In the genomic region with DNA sequence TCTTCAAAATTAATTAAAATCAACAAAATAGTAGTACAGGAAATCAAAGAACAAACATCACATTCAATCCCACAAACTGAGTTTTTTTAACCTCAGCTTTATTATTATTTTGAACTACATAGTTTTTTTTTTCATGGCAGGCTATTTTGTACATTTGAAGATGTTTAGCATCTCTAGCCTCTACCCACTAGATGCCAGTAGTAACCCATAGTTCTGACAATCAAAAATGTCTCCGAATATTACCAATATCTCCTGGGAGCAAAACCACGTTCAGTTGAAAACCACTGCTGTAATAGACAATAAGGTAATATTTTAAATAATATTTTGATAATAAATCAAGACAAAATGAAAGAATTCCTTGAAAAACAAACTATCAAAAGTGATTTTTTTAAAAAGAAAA, we compare ENCODE assay signal across 28 cellular contexts.
DNase-seq lines count a peak whose midpoint lies in the region; ATAC-seq, FAIRE-seq and TF ChIP-seq lines count a peak whose summit lies in the region.
"Had no signal": no experiment of that assay in that cellular context is flagged by ENCODE, and none has a peak within 500 bp of the region (broad histone marks: within the 10 kb centered on the region; RNA-seq: fewer than 3 reads in every experiment).

No MANE protein-coding gene starts in this region.

- H3K14ac ChIP-seq in H9 (ENCODE audit: insufficient read depth, low read length): no peak overlapping the region

- no peaks in the 10 kb centered on the region for H4K20me1 ChIP-seq in H9 (ENCODE audit: control insufficient read depth, insufficient read depth, insufficient read length)
- H4K20me1 ChIP-seq: BLaER1 treated with 17β-estradiol and CSF1 and Interleukin-3, amounts not matched to agents 10 nM and 100 nM had no signal

- ATAC-seq in HG03378 (IDR thresholded peaks at IDR 0.05; ENCODE audit: unreplicated experiment): no peak
- ATAC-seq: stimulated activated effector memory CD8-positive, alpha-beta T cell treated with anti-CD3 and anti-CD28 coated beads, Interleukin-12 subunit alpha, Interleukin-12 subunit beta, amount 100 ng/mL, for 72 hours had no signal

- POLR2A ChIA-PET in CD4-positive, alpha-beta memory T cell (lab: Charles Lee; ENCODE audit: partially characterized antibody): no interaction called here

- H3K79me1 ChIP-seq in H9 (ENCODE audit: insufficient read depth, low read depth, low read length, poor library complexity, severe bottlenecking): no peaks in the 10 kb centered on the region

- TF ChIP-seq CTCF in D721Med (IDR thresholded peaks at IDR 0.05; ENCODE audit: insufficient read depth, missing control alignments) (peak; percentile 45), H9 (conservative IDR thresholded peaks at IDR 0.05) (peak; percentile 48; the same call in 2 of the 3 replicates), VCaP (conservative IDR thresholded peaks at IDR 0.05) (peak; percentile 42), uterus (IDR thresholded peaks at IDR 0.05) (no peak)

- H3K4ac ChIP-seq in H9 (ENCODE audit: low read depth, low read length): no peak overlapping the region

- H3K56ac ChIP-seq in H9 (ENCODE audit: insufficient read length, low read depth, low read length): no peak overlapping the region

- no peaks in the 10 kb centered on the region for H3K4me1 ChIP-seq in H9 (ENCODE audit: insufficient read depth, low read length)
- no peaks in the 10 kb centered on the region for H3K4me1 ChIP-seq in uterus
- H3K4me1 ChIP-seq in CD4-positive, alpha-beta memory T cell (ENCODE audit: insufficient read depth, low read length): no peaks in the 10 kb centered on the region
- H3K4me1 ChIP-seq: BLaER1 treated with 17β-estradiol and CSF1 and Interleukin-3, amounts not matched to agents 10 nM and 100 nM; tibial nerve had no signal

- no peaks in the 10 kb centered on the region for H3K4me1 Mint-ChIP-seq in H9
- H3K4me1 Mint-ChIP-seq in CD4-positive, alpha-beta memory T cell: no peaks in the 10 kb centered on the region
- H3K4me1 Mint-ChIP-seq: activated naive CD8-positive, alpha-beta T cell treated with anti-CD3 and anti-CD28 coated beads for 36 hours; nephron; stimulated activated effector memory CD8-positive, alpha-beta T cell treated with anti-CD3 and anti-CD28 coated beads, Interleukin-12 subunit alpha, Interleukin-12 subunit beta, amount 100 ng/mL, for 72 hours had no signal

- H3K4me3 Mint-ChIP-seq in H9: no peak overlapping the region
- H3K4me3 Mint-ChIP-seq in CD4-positive, alpha-beta memory T cell: no peak overlapping the region
- H3K4me3 Mint-ChIP-seq: activated naive CD8-positive, alpha-beta T cell treated with anti-CD3 and anti-CD28 coated beads for 36 hours; activated T-cell treated with anti-CD3 and anti-CD28 coated beads, Interleukin-2, amount 50 U/mL, for 24 hours; nephron; stimulated activated effector memory CD8-positive, alpha-beta T cell treated with anti-CD3 and anti-CD28 coated beads, Interleukin-12 subunit alpha, Interleukin-12 subunit beta, amount 100 ng/mL, for 72 hours had no signal

- no peak overlapping the region for H4K91ac ChIP-seq in H9 (ENCODE audit: insufficient read length, low read depth, low read length)

- H3K9me3 Mint-ChIP-seq in H9: peaks cover 2 to 4% of the 10 kb centered on the region in 2 experiments; a peak in 1 of 5 replicates
- peaks cover 0 to 24% (median 15%) of the 10 kb centered on the region in 8 donors for H3K9me3 Mint-ChIP-seq in CD4-positive, alpha-beta memory T cell

- no peak overlapping the region for H3K4me2 ChIP-seq in H9 (ENCODE audit: insufficient read depth, insufficient read length, low read length)
- H3K4me2 ChIP-seq: BLaER1 treated with 17β-estradiol and CSF1 and Interleukin-3, amounts not matched to agents 10 nM and 100 nM; KMS-11 had no signal

- no peak overlapping the region for H2BK15ac ChIP-seq in H9 (ENCODE audit: low read depth, low read length)

- H2BK12ac ChIP-seq in H9 (ENCODE audit: insufficient read length, low read depth, low read length): no peak overlapping the region

- H3K4me3 ChIP-seq in uterus: no peak overlapping the region
- no peak overlapping the region for H3K4me3 ChIP-seq in CD4-positive, alpha-beta memory T cell (ENCODE audit: low read length in 2 of 2)
- H3K4me3 ChIP-seq: BLaER1 treated with 17β-estradiol and CSF1 and Interleukin-3, amounts not matched to agents 10 nM and 100 nM; cardiac muscle cell; tibial nerve had no signal

- H3K79me2 ChIP-seq in H9 (ENCODE audit: insufficient read depth, low read length): no peaks in the 10 kb centered on the region

- no peak overlapping the region for H4K5ac ChIP-seq in H9 (ENCODE audit: insufficient read length, low read depth, low read length)

- no peak overlapping the region for H2BK120ac ChIP-seq in H9 (ENCODE audit: low read depth, low read length, poor library complexity, severe bottlenecking)

- H2AK5ac ChIP-seq in H9 (ENCODE audit: insufficient read length, low read length): no peak overlapping the region

- no peaks in the 10 kb centered on the region for H3K9me3 ChIP-seq in H9 (ENCODE audit: control insufficient read depth, low read depth, low read length)
- H3K9me3 ChIP-seq in uterus: peaks cover 0 to 3% of the 10 kb centered on the region in 2 donors
- peaks cover 0 to 3% of the 10 kb centered on the region in 2 donors for H3K9me3 ChIP-seq in CD4-positive, alpha-beta memory T cell (ENCODE audit: control insufficient read depth in 1 of 2, low read length in 2 of 2)

- CTCF ChIA-PET in CD4-positive, alpha-beta memory T cell (lab: Charles Lee; ENCODE audit: partially characterized antibody): no interaction called here

- no peaks in the 10 kb centered on the region for H3K27me3 ChIP-seq in H9 (ENCODE audit: insufficient read depth, low read length)
- no peaks in the 10 kb centered on the region for H3K27me3 ChIP-seq in uterus
- no peaks in the 10 kb centered on the region for H3K27me3 ChIP-seq in CD4-positive, alpha-beta memory T cell (ENCODE audit: insufficient read depth, low read length)
- H3K27me3 ChIP-seq: BLaER1 treated with 17β-estradiol and CSF1 and Interleukin-3, amounts not matched to agents 10 nM and 100 nM; cardiac muscle cell; tibial nerve had no signal

- no peaks in the 10 kb centered on the region for H3K36me3 ChIP-seq in uterus
- H3K36me3 ChIP-seq in CD4-positive, alpha-beta memory T cell (ENCODE audit: insufficient read depth, low read length): no peaks in the 10 kb centered on the region
- H3K36me3 ChIP-seq: BLaER1 treated with 17β-estradiol and CSF1 and Interleukin-3, amounts not matched to agents 10 nM and 100 nM; cardiac muscle cell; tibial nerve had no signal

- H3K27me3 Mint-ChIP-seq in H9 (ENCODE audit: low read depth): no peaks in the 10 kb centered on the region
- H3K27me3 Mint-ChIP-seq in CD4-positive, alpha-beta memory T cell: no peaks in the 10 kb centered on the region
- H3K27me3 Mint-ChIP-seq: activated naive CD8-positive, alpha-beta T cell treated with anti-CD3 and anti-CD28 coated beads for 36 hours; activated T-cell treated with anti-CD3 and anti-CD28 coated beads, Interleukin-2, amount 50 U/mL, for 24 hours had no signal

- H3K23ac ChIP-seq in H9 (ENCODE audit: insufficient read length, low read depth, low read length): no peak overlapping the region

- DNase-seq in D721Med (ENCODE audit: insufficient read length, low spot score): no peak
- no peak for DNase-seq in H9
- peak; percentile 12 for DNase-seq in NCI-H460 (ENCODE audit: extremely low read depth, low read depth)
- DNase-seq in uterus: no peak
- no peak for DNase-seq in CD4-positive, alpha-beta memory T cell
- DNase-seq in midbrain (lab: John Stamatoyannopoulos, UW): no peak
- DNase-seq: activated effector memory CD4-positive, alpha-beta T cell treated with anti-CD3 and anti-CD28 coated beads, Interleukin-2, amount 50 U/mL, for 16 hours; activated naive CD8-positive, alpha-beta T cell treated with anti-CD3 and anti-CD28 coated beads for 36 hours; activated T-cell treated with anti-CD3 and anti-CD28 coated beads, Interleukin-2, amount 50 U/mL, for 24 hours; anterior cingulate cortex; COR-L47; effector CD4-positive, alpha-beta T cell; hippocampal formation; NCI-H1694; NCI-H2171 treated with DMSO at 0.1 percent for 48 hours; stimulated activated CD4-positive, alpha-beta T cell treated with anti-CD3 and anti-CD28 coated beads, Interleukin-15, amount 100 ng/mL, for 24 hours; T-helper 1 cell had no signal

- no peak overlapping the region for H2BK20ac ChIP-seq in H9 (ENCODE audit: low read depth, low read length, poor library complexity, severe bottlenecking)

- no peak overlapping the region for H2AFZ ChIP-seq in H9 (ENCODE audit: low read length)

- H3K27ac ChIP-seq in H9 (ENCODE audit: insufficient read length, low read depth, low read length) (no peak overlapping the region), VCaP (no peak overlapping the region), uterus (no peak overlapping the region)
- no peak overlapping the region for H3K27ac ChIP-seq in CD4-positive, alpha-beta memory T cell (ENCODE audit: low read depth, low read length)
- H3K27ac ChIP-seq: BLaER1 treated with 17β-estradiol and CSF1 and Interleukin-3, amounts not matched to agents 10 nM and 100 nM; cardiac muscle cell; HL-60; KMS-11; RWPE1; tibial nerve had no signal

- no peak overlapping the region for H2BK5ac ChIP-seq in H9 (ENCODE audit: insufficient read length, low read length)

- no peak overlapping the region for H3K18ac ChIP-seq in H9 (ENCODE audit: insufficient read length, low read depth, low read length)

- no peak overlapping the region for H3K27ac Mint-ChIP-seq in H9
- H3K27ac Mint-ChIP-seq in CD4-positive, alpha-beta memory T cell: no peak overlapping the region
- H3K27ac Mint-ChIP-seq: activated naive CD8-positive, alpha-beta T cell treated with anti-CD3 and anti-CD28 coated beads for 36 hours; activated T-cell treated with anti-CD3 and anti-CD28 coated beads, Interleukin-2, amount 50 U/mL, for 24 hours; nephron; stimulated activated effector memory CD8-positive, alpha-beta T cell treated with anti-CD3 and anti-CD28 coated beads, Interleukin-12 subunit alpha, Interleukin-12 subunit beta, amount 100 ng/mL, for 72 hours had no signal

- no CpG with 5 or more reads among the region's 2 CpGs for WGBS in H9 (ENCODE audit: extremely low coverage, insufficient read length, low lambda C conversion rate)

- H3T11ph ChIP-seq in H9 (ENCODE audit: low read length): no peak overlapping the region

- H3K36me3 Mint-ChIP-seq in H9 (ENCODE audit: insufficient read depth in 1 of 3, low read depth in 3 of 3): peaks cover 0 to 5% (median 0%) of the 10 kb centered on the region in 3 experiments; a peak in 1 of 7 replicates
- no peaks in the 10 kb centered on the region for H3K36me3 Mint-ChIP-seq in CD4-positive, alpha-beta memory T cell
- H3K36me3 Mint-ChIP-seq: activated naive CD8-positive, alpha-beta T cell treated with anti-CD3 and anti-CD28 coated beads for 36 hours; stimulated activated effector memory CD8-positive, alpha-beta T cell treated with anti-CD3 and anti-CD28 coated beads, Interleukin-12 subunit alpha, Interleukin-12 subunit beta, amount 100 ng/mL, for 72 hours had no signal

- H3K23me2 ChIP-seq in H9 (ENCODE audit: insufficient read length, low read depth, low read length, poor library complexity, severe bottlenecking): no peaks in the 10 kb centered on the region

- no peak for FAIRE-seq in D721Med (lab: Jason Lieb, UNC)
- FAIRE-seq: colon had no signal

- no peak overlapping the region for H3K9ac ChIP-seq in H9 (ENCODE audit: extremely low read depth, insufficient read length, low read length)
- H3K9ac ChIP-seq: BLaER1 treated with 17β-estradiol and CSF1 and Interleukin-3, amounts not matched to agents 10 nM and 100 nM; KMS-11 had no signal

- TF ChIP-seq POLR2A in uterus (IDR thresholded peaks at IDR 0.05): no peak

- intact Hi-C loops in uterus (cut with DNase I; ENCODE audit: low total_unique reads): no loop called here
- intact Hi-C loops in CD4-positive, alpha-beta memory T cell (cut with micrococcal nuclease): no loop called here

- H4K8ac ChIP-seq in H9 (replicated peaks; ENCODE audit: insufficient read length, low read depth, low read length): no peak overlapping the region

Comparison
In these comparisons a context has a peak if more than half of its experiments do, and no peak if none do; other contexts are left out.
1. CTCF ChIP-seq: peak in D721Med (single experiment), H9 (single experiment) and VCaP (single experiment); none in uterus (0 of 4).